ENCODE assay signal across 26 cellular contexts in the genomic region with DNA sequence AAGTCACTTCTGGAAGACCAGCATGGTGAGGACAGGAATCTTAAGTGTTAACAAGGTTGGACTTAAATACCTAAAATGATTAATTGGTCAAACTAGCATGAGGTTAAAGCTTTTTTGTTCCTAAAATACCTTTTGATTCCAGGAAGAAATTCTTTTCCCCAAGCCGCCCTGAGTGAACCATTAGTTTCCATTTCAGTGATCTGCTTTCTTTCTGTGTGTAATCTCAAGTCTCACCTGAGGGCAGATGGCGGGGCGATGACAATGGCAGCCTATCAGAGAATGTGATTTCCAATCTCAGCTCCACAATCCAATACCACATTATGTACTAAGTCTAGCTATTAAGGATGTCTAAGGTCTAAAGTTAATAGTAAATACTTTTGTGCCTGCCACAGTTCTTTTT.
"Had no signal": no experiment of that assay in that cellular context is flagged by ENCODE, and none has a peak within 500 bp of the region (broad histone marks: within the 10 kb centered on the region; RNA-seq: fewer than 3 reads in every experiment).

No MANE protein-coding gene starts in this region.

- DNase-seq: activated CD4-positive, alpha-beta memory T cell treated with anti-CD3 and anti-CD28 coated beads for 36 hours; activated CD4-positive, alpha-beta T cell treated with anti-CD3 and anti-CD28 coated beads, Interleukin-2, amount 10 ng/mL, durations not matched to agents 24 days and 14 days; activated CD4-positive, CD25-positive, alpha-beta regulatory T cell treated with anti-CD3 and anti-CD28 coated beads, Interleukin-2, amount 50 U/mL, for 72 hours; activated CD8-positive, alpha-beta memory T cell treated with anti-CD3 and anti-CD28 coated beads, Interleukin-2, amount 50 U/mL, for 4 hours; activated effector memory CD4-positive, alpha-beta T cell treated with anti-CD3 and anti-CD28 coated beads, Interleukin-2, amount 50 U/mL, for 16 hours; activated naive CD4-positive, alpha-beta T cell treated with anti-CD3 and anti-CD28 coated beads for 36 hours; activated naive CD8-positive, alpha-beta T cell treated with anti-CD3 and anti-CD28 coated beads for 36 hours; activated T-cell treated with anti-CD3 and anti-CD28 coated beads, Interleukin-2, amount 50 U/mL, for 1 hour; adrenal gland; cortex of kidney; effector memory CD8-positive, alpha-beta T cell; erythroblast; hypothalamus; immature natural killer cell; left lung; lower lobe of right lung; mesenchymal stem cell; mucosa of descending colon; posterior cingulate gyrus; stimulated activated CD4-positive, alpha-beta T cell treated with anti-CD3 and anti-CD28 coated beads, Interleukin-4, amount 100 ng/mL, for 24 hours; T-helper 2 cell; upper lobe of right lung had no signal

- ATAC-seq: effector memory CD8-positive, alpha-beta T cell; gastroesophageal sphincter; mucosa of descending colon; natural killer cell treated with Interleukin-12 subunit alpha and Interleukin-12 subunit beta and Interleukin-15 and Interleukin-18, amount 100 ng/mL, for 72 hours; sciatic nerve; stimulated activated effector memory CD8-positive, alpha-beta T cell treated with anti-CD3 and anti-CD28 coated beads, Interleukin-12 subunit alpha, Interleukin-12 subunit beta, amount 100 ng/mL, for 72 hours had no signal
